21 cellular contexts compared by ENCODE assay signal in the genomic region with DNA sequence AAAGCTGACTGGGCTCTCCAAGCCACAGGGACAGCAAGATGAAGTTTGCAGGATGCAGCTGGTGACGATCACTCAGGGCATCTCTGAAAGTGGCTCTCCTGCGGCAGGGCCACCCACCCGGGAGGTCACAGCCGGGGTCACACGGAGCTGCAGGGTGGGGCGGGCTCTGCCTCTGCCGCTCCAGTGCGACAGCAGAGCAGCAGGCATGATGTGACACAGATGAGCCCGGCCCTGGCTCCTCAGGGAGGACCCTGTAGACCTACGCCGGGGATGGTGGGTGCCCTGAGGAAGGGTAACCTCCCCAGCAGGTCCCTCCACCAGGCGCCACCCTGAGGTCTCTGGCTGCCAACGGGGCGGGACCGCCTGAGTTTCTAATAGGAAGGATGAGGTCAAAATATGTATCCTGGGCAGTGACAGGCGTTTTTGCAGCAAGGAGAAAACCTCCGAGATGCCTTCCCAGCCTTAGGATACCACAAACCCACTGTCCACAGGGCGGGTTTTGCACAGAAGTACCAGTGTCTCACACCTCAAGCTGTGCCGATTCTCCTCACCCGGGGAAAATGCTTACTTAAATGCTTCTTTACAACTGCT.
DNase-seq lines count a peak whose midpoint lies in the region; ATAC-seq, FAIRE-seq and TF ChIP-seq lines count a peak whose summit lies in the region.
"Had no signal": no experiment of that assay in that cellular context is flagged by ENCODE, and none has a peak within 500 bp of the region (broad histone marks: within the 10 kb centered on the region; RNA-seq: fewer than 3 reads in every experiment).

No MANE protein-coding gene starts in this region.

- H3K79me2 ChIP-seq in smooth muscle cell (ENCODE audit: low read depth) = no peaks in the 10 kb centered on the region
- H3K79me2 ChIP-seq: parathyroid adenoma had no signal

- peak overlapping the region; percentile 57 to 82 for H3K27ac Mint-ChIP-seq in effector memory CD8-positive, alpha-beta T cell
- peak overlapping the region; percentile 62 for H3K27ac Mint-ChIP-seq in neural crest cell (ENCODE audit: unreplicated experiment)
- H3K27ac Mint-ChIP-seq: activated naive CD4-positive, alpha-beta T cell treated with anti-CD3 and anti-CD28 coated beads for 36 hours; type B pancreatic cell had no signal

- H3F3A ChIP-seq in smooth muscle cell (ENCODE audit: low read depth) = no peaks in the 10 kb centered on the region

- H3K9me3 Mint-ChIP-seq in effector memory CD8-positive, alpha-beta T cell = peaks cover 2 to 3% of the 10 kb centered on the region in 2 donors
- H3K9me3 Mint-ChIP-seq in neural crest cell = peaks cover 11% of the 10 kb centered on the region
- H3K9me3 Mint-ChIP-seq: type B pancreatic cell had no signal

- no peak overlapping the region for H3K9ac ChIP-seq in smooth muscle cell (ENCODE audit: low read depth)
- H3K9ac ChIP-seq: parathyroid adenoma had no signal

- WGBS in smooth muscle cell (ENCODE audit: low lambda C conversion rate) = 95% methylated on average over 20 of the region's 20 CpGs

- H3K4me3 ChIP-seq in smooth muscle cell = no peak overlapping the region
- H3K4me3 ChIP-seq: esophagus squamous epithelium, skin epidermis had no signal

- peak; percentile 56 for ATAC-seq in effector memory CD8-positive, alpha-beta T cell (replicated peaks)
- ATAC-seq in HG03108 (IDR thresholded peaks at IDR 0.05; ENCODE audit: unreplicated experiment) = no peak
- ATAC-seq: PC-3 had no signal

- no peak for TF ChIP-seq CTCF in neural crest cell (conservative IDR thresholded peaks at IDR 0.05)
- no peak for TF ChIP-seq CTCF in smooth muscle cell (IDR thresholded peaks at IDR 0.05; ENCODE audit: borderline replicate concordance, insufficient read depth, poor library complexity, severe bottlenecking)

- no peaks in the 10 kb centered on the region for H4K20me1 ChIP-seq in smooth muscle cell (ENCODE audit: low read depth)

- peak overlapping the region in 1 of 2 donors; percentile 33 for H3K4me3 Mint-ChIP-seq in effector memory CD8-positive, alpha-beta T cell
- H3K4me3 Mint-ChIP-seq in neural crest cell = peak overlapping the region; percentile 54
- H3K4me3 Mint-ChIP-seq: activated naive CD4-positive, alpha-beta T cell treated with anti-CD3 and anti-CD28 coated beads for 36 hours; brain; type B pancreatic cell had no signal

- H3K27ac ChIP-seq in smooth muscle cell (ENCODE audit: low read depth) = no peak overlapping the region
- H3K27ac ChIP-seq: esophagus squamous epithelium, parathyroid adenoma, skin epidermis had no signal

- H3K9me3 ChIP-seq in smooth muscle cell (replicated peaks; ENCODE audit: low read depth) = no peaks in the 10 kb centered on the region
- H3K9me3 ChIP-seq: esophagus squamous epithelium had no signal

- DNase-seq in GM12891 (ENCODE audit: insufficient read length, low spot score) = no peak
- peak in 1 of 3 experiments; percentile 4 for DNase-seq in effector memory CD8-positive, alpha-beta T cell
- DNase-seq in neural crest cell (ENCODE audit: low read depth, low spot score) = peak; percentile 33
- DNase-seq in smooth muscle cell (lab: John Stamatoyannopoulos, UW; ENCODE audit: unreplicated experiment) = no peak
- no peak for DNase-seq in RCC 7860 (ENCODE audit: low spot score)
- DNase-seq in hypothalamus (lab: John Stamatoyannopoulos, UW) = no peak
- DNase-seq: activated naive CD4-positive, alpha-beta T cell treated with anti-CD3 and anti-CD28 coated beads for 36 hours; C1 segment of cervical spinal cord; DMS79; esophagus squamous epithelium; NCI-H2029; NCI-H524; PC-3 had no signal

- peaks cover 10% of the 10 kb centered on the region for H3K36me3 Mint-ChIP-seq in effector memory CD8-positive, alpha-beta T cell (ENCODE audit: insufficient read depth)
- peaks cover 31% of the 10 kb centered on the region for H3K36me3 Mint-ChIP-seq in neural crest cell (ENCODE audit: low read depth)

- H3K4me1 Mint-ChIP-seq in effector memory CD8-positive, alpha-beta T cell (ENCODE audit: low read depth in 2 of 2) = peaks cover 8 to 12% of the 10 kb centered on the region in 2 donors
- no peaks in the 10 kb centered on the region for H3K4me1 Mint-ChIP-seq in neural crest cell
- H3K4me1 Mint-ChIP-seq: brain had no signal

- peak; percentile 13 for FAIRE-seq in GM12891 (lab: Jason Lieb, UNC)
- FAIRE-seq in RCC 7860 (lab: Jason Lieb, UNC) = no peak
- FAIRE-seq: islet of Langerhans had no signal

- TF ChIP-seq POLR2A in GM12891 (IDR thresholded peaks at IDR 0.05; ENCODE audit: low read depth, low read length) = no peak

- H3K4me1 ChIP-seq in smooth muscle cell (ENCODE audit: low read depth) = no peaks in the 10 kb centered on the region
- H3K4me1 ChIP-seq: parathyroid adenoma had no signal

- H3K27me3 ChIP-seq in smooth muscle cell (ENCODE audit: low read depth) = no peaks in the 10 kb centered on the region
- H3K27me3 ChIP-seq: esophagus squamous epithelium had no signal

- no peaks in the 10 kb centered on the region for H3K36me3 ChIP-seq in smooth muscle cell (ENCODE audit: low read depth)

- H3K27me3 Mint-ChIP-seq in effector memory CD8-positive, alpha-beta T cell = no peaks in the 10 kb centered on the region
- H3K27me3 Mint-ChIP-seq in neural crest cell (ENCODE audit: low read depth) = no peaks in the 10 kb centered on the region
- H3K27me3 Mint-ChIP-seq: brain, IgD-negative memory B cell, type B pancreatic cell had no signal

- H2AFZ ChIP-seq in smooth muscle cell (ENCODE audit: low read depth) = no peak overlapping the region
- H2AFZ ChIP-seq: parathyroid adenoma had no signal

- no peak overlapping the region for H3K4me2 ChIP-seq in smooth muscle cell

TF ChIP-seq in GM12891, 5 proteins besides CTCF, POLR2A, EP300 and RAD21:
- TF ChIP-seq POU2F2 (IDR thresholded peaks at IDR 0.05; ENCODE audit: low read depth, low read length) (no peak), PAX5 (IDR thresholded peaks at IDR 0.05; ENCODE audit: insufficient read depth, low read length, severe bottlenecking) (no peak), SPI1 (IDR thresholded peaks at IDR 0.05; ENCODE audit: low read depth, low read length) (no peak), POLR2AphosphoS5 (IDR thresholded peaks at IDR 0.05; ENCODE audit: low read depth, low read length) (no peak), TAF1 (IDR thresholded peaks at IDR 0.05; ENCODE audit: low read depth, low read length) (no peak)

TF ChIP-seq in PFSK-1, 5 proteins besides CTCF, POLR2A, EP300 and RAD21:
- TF ChIP-seq FOXP2 (optimal IDR thresholded peaks at IDR 0.05; ENCODE audit: borderline replicate concordance, extremely low read depth, extremely low read length, insufficient read depth) = no peak
- peak; percentile 27; the same call in 1 of the 2 replicates for TF ChIP-seq POLR2AphosphoS5 (IDR thresholded peaks at IDR 0.05; ENCODE audit: low read depth, low read length)
